Comparison of ENCODE assay signal across 1 cellular context in the genomic region with DNA sequence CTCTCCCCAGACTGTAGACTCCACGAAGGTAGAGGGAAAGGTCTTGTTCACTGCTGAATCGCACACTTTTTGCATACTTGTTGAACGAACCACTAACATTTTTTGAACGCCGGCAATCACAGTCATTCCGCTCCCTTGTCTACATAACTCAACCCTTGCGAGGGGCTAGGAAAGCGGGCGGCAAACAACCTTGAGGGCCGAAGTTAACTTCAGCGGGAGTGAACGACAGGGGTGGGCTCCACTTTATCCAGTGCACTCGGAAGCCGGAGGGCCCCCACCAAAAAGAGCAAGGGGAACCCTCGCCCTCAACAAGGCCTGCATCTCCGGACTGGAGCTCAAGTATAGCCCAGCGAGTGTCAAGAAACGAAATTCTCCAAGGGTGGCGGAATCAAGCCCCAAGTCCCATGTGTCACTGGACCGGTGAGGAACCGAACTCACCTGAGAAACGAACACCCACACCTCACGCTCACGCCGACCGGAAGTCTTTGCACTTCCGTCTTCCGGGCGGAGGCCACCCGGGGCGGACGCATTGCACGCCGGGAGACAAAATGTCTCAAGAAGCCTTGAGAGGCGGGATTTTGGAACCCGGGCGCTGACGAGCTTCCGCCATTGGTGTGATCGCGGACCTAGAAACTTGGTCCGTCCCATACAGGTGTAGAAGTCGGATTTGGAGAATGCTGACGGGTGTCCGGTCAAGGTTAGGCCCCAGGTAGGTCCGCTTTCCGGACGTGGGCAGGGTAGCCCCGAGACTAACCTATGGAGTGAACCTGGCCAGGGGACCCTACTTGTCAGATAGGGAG.
TF ChIP-seq lines count a peak whose summit lies in the region.

A gene (minus strand): TSS at position 484 of the 800 bp plus-strand sequence. CDS start 1,644 bp downstream, outside the sequence.

TF ChIP-seq in K562, 482 proteins besides CTCF, POLR2A, EP300 and RAD21 (continued from another document and continues in another):
- TF ChIP-seq ZNF224 (CRISPR knock-in tag; IDR thresholded peaks at IDR 0.05) (no peak), CBFA2T3 (IDR thresholded peaks at IDR 0.05) (no peak), ILK (tag; IDR thresholded peaks at IDR 0.05; ENCODE audit: borderline replicate concordance, low read depth) (no peak), NR2C2 (CRISPR knock-in tag; IDR thresholded peaks at IDR 0.05) (no peak), NR2C2 (tag; IDR thresholded peaks at IDR 0.05) (peak; percentile 78; the same call in 1 of the 2 replicates), HEY1 (CRISPR knock-in tag; IDR thresholded peaks at IDR 0.05; ENCODE audit: borderline replicate concordance) (no peak), RBBP5 (IDR thresholded peaks at IDR 0.05; ENCODE audit: borderline replicate concordance, insufficient read depth, low read length, poor library complexity, severe bottlenecking) (peak; percentile 90), PTBP1 (IDR thresholded peaks at IDR 0.05; ENCODE audit: low read depth, low read length) (no peak), KAT7 (CRISPR knock-in tag; IDR thresholded peaks at IDR 0.05; ENCODE audit: borderline replicate concordance) (no peak), NBN (IDR thresholded peaks at IDR 0.05; ENCODE audit: low read depth) (no peak), EHMT2 (IDR thresholded peaks at IDR 0.05) (peak; percentile 29; the same call in 1 of the 2 replicates), ETV6 (IDR thresholded peaks at IDR 0.05; ENCODE audit: borderline replicate concordance in 1 of 2, low read depth in 2 of 2, low read length in 1 of 2) (no peak), ETV6 (CRISPR knock-in tag; IDR thresholded peaks at IDR 0.05; ENCODE audit: borderline replicate concordance) (no peak), HDGF (IDR thresholded peaks at IDR 0.05) (no peak), TAF15 (IDR thresholded peaks at IDR 0.05; ENCODE audit: low read depth, low read length) (no peak), CBX1 (IDR thresholded peaks at IDR 0.05; ENCODE audit: low read depth) (0 out of 2 replicates have a peak, but pooled peaks have one; percentile 57), KDM5B (IDR thresholded peaks at IDR 0.05; ENCODE audit: insufficient replicate concordance, low read depth, low read length) (peak; percentile 90), ZNF143 (CRISPR knock-in tag; IDR thresholded peaks at IDR 0.05) (peak; percentile 81), MYBL2 (IDR thresholded peaks at IDR 0.05; ENCODE audit: low read depth) (no peak), MYBL2 (CRISPR knock-in tag; IDR thresholded peaks at IDR 0.05; ENCODE audit: borderline replicate concordance) (no peak), MYNN (IDR thresholded peaks at IDR 0.05) (no peak), MYNN (CRISPR knock-in tag; IDR thresholded peaks at IDR 0.05) (no peak), ZNF140 (CRISPR knock-in tag; IDR thresholded peaks at IDR 0.05) (no peak), ELF4 (CRISPR knock-in tag; IDR thresholded peaks at IDR 0.05) (peak; percentile 84; the same call in 1 of the 2 replicates), POLR2H (tag; IDR thresholded peaks at IDR 0.05; ENCODE audit: low read depth) (peak; percentile 84), ZNF217 (CRISPR knock-in tag; IDR thresholded peaks at IDR 0.05) (no peak), NFYB (IDR thresholded peaks at IDR 0.05; ENCODE audit: extremely low read depth, insufficient read length) (no peak), TCF7L2 (IDR thresholded peaks at IDR 0.05; ENCODE audit: low read depth, low read length) (no peak), PPARD (CRISPR knock-in tag; IDR thresholded peaks at IDR 0.05) (no peak)
- TF ChIP-seq, protein P1, sequence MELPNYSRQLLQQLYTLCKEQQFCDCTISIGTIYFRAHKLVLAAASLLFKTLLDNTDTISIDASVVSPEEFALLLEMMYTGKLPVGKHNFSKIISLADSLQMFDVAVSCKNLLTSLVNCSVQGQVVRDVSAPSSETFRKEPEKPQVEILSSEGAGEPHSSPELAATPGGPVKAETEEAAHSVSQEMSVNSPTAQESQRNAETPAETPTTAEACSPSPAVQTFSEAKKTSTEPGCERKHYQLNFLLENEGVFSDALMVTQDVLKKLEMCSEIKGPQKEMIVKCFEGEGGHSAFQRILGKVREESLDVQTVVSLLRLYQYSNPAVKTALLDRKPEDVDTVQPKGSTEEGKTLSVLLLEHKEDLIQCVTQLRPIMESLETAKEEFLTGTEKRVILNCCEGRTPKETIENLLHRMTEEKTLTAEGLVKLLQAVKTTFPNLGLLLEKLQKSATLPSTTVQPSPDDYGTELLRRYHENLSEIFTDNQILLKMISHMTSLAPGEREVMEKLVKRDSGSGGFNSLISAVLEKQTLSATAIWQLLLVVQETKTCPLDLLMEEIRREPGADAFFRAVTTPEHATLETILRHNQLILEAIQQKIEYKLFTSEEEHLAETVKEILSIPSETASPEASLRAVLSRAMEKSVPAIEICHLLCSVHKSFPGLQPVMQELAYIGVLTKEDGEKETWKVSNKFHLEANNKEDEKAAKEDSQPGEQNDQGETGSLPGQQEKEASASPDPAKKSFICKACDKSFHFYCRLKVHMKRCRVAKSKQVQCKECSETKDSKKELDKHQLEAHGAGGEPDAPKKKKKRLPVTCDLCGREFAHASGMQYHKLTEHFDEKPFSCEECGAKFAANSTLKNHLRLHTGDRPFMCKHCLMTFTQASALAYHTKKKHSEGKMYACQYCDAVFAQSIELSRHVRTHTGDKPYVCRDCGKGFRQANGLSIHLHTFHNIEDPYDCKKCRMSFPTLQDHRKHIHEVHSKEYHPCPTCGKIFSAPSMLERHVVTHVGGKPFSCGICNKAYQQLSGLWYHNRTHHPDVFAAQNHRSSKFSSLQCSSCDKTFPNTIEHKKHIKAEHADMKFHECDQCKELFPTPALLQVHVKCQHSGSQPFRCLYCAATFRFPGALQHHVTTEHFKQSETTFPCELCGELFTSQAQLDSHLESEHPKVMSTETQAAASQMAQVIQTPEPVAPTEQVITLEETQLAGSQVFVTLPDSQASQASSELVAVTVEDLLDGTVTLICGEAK (IDR thresholded peaks at IDR 0.05): peak; percentile 96
- TF ChIP-seq, protein P1 (CRISPR knock-in tag; IDR thresholded peaks at IDR 0.05): no peak
- TF ChIP-seq, protein P2, sequence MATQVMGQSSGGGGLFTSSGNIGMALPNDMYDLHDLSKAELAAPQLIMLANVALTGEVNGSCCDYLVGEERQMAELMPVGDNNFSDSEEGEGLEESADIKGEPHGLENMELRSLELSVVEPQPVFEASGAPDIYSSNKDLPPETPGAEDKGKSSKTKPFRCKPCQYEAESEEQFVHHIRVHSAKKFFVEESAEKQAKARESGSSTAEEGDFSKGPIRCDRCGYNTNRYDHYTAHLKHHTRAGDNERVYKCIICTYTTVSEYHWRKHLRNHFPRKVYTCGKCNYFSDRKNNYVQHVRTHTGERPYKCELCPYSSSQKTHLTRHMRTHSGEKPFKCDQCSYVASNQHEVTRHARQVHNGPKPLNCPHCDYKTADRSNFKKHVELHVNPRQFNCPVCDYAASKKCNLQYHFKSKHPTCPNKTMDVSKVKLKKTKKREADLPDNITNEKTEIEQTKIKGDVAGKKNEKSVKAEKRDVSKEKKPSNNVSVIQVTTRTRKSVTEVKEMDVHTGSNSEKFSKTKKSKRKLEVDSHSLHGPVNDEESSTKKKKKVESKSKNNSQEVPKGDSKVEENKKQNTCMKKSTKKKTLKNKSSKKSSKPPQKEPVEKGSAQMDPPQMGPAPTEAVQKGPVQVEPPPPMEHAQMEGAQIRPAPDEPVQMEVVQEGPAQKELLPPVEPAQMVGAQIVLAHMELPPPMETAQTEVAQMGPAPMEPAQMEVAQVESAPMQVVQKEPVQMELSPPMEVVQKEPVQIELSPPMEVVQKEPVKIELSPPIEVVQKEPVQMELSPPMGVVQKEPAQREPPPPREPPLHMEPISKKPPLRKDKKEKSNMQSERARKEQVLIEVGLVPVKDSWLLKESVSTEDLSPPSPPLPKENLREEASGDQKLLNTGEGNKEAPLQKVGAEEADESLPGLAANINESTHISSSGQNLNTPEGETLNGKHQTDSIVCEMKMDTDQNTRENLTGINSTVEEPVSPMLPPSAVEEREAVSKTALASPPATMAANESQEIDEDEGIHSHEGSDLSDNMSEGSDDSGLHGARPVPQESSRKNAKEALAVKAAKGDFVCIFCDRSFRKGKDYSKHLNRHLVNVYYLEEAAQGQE (CRISPR knock-in tag; IDR thresholded peaks at IDR 0.05; ENCODE audit: low read depth): 0 out of 2 replicates have a peak, but pooled peaks have one; percentile 19
- TF ChIP-seq, protein P3, sequence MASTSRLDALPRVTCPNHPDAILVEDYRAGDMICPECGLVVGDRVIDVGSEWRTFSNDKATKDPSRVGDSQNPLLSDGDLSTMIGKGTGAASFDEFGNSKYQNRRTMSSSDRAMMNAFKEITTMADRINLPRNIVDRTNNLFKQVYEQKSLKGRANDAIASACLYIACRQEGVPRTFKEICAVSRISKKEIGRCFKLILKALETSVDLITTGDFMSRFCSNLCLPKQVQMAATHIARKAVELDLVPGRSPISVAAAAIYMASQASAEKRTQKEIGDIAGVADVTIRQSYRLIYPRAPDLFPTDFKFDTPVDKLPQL (IDR thresholded peaks at IDR 0.05; ENCODE audit: extremely low read depth, insufficient read length): no peak
- TF ChIP-seq, protein P4, sequence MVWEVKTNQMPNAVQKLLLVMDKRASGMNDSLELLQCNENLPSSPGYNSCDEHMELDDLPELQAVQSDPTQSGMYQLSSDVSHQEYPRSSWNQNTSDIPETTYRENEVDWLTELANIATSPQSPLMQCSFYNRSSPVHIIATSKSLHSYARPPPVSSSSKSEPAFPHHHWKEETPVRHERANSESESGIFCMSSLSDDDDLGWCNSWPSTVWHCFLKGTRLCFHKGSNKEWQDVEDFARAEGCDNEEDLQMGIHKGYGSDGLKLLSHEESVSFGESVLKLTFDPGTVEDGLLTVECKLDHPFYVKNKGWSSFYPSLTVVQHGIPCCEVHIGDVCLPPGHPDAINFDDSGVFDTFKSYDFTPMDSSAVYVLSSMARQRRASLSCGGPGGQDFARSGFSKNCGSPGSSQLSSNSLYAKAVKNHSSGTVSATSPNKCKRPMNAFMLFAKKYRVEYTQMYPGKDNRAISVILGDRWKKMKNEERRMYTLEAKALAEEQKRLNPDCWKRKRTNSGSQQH (CRISPR knock-in tag; IDR thresholded peaks at IDR 0.05): no peak
- TF ChIP-seq, protein P5, sequence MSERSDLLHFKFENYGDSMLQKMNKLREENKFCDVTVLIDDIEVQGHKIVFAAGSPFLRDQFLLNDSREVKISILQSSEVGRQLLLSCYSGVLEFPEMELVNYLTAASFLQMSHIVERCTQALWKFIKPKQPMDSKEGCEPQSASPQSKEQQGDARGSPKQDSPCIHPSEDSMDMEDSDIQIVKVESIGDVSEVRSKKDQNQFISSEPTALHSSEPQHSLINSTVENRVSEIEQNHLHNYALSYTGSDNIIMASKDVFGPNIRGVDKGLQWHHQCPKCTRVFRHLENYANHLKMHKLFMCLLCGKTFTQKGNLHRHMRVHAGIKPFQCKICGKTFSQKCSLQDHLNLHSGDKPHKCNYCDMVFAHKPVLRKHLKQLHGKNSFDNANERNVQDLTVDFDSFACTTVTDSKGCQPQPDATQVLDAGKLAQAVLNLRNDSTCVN (CRISPR knock-in tag; IDR thresholded peaks at IDR 0.05): no peak
- TF ChIP-seq, protein P6, sequence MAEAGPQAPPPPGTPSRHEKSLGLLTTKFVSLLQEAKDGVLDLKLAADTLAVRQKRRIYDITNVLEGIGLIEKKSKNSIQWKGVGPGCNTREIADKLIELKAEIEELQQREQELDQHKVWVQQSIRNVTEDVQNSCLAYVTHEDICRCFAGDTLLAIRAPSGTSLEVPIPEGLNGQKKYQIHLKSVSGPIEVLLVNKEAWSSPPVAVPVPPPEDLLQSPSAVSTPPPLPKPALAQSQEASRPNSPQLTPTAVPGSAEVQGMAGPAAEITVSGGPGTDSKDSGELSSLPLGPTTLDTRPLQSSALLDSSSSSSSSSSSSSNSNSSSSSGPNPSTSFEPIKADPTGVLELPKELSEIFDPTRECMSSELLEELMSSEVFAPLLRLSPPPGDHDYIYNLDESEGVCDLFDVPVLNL (CRISPR knock-in tag; IDR thresholded peaks at IDR 0.05; ENCODE audit: low read depth): peak; percentile 54; the same call in 1 of the 2 replicates
- TF ChIP-seq, protein P7, sequence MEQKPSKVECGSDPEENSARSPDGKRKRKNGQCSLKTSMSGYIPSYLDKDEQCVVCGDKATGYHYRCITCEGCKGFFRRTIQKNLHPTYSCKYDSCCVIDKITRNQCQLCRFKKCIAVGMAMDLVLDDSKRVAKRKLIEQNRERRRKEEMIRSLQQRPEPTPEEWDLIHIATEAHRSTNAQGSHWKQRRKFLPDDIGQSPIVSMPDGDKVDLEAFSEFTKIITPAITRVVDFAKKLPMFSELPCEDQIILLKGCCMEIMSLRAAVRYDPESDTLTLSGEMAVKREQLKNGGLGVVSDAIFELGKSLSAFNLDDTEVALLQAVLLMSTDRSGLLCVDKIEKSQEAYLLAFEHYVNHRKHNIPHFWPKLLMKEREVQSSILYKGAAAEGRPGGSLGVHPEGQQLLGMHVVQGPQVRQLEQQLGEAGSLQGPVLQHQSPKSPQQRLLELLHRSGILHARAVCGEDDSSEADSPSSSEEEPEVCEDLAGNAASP (IDR thresholded peaks at IDR 0.05): no peak
- TF ChIP-seq, protein P8, sequence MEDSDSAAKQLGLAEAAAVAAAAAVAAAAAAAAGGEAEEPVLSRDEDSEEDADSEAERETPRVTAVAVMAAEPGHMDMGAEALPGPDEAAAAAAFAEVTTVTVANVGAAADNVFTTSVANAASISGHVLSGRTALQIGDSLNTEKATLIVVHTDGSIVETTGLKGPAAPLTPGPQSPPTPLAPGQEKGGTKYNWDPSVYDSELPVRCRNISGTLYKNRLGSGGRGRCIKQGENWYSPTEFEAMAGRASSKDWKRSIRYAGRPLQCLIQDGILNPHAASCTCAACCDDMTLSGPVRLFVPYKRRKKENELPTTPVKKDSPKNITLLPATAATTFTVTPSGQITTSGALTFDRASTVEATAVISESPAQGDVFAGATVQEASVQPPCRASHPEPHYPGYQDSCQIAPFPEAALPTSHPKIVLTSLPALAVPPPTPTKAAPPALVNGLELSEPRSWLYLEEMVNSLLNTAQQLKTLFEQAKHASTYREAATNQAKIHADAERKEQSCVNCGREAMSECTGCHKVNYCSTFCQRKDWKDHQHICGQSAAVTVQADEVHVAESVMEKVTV (CRISPR knock-in tag; IDR thresholded peaks at IDR 0.05): no peak
